ENCODE assay signal across 10 cellular contexts in genomic region chr17:55743103-55743679, GRCh38. TPM values are rescaled to one million over a fixed set of nuclear protein-coding genes. Genes with fewer than 3 reads are reported as not detected.
DNase-seq lines count a peak whose midpoint lies in the region; ATAC-seq and TF ChIP-seq lines count a peak whose summit lies in the region.
"Had no signal": no experiment of that assay in that cellular context is flagged by ENCODE, and none has a peak within 500 bp of the region (broad histone marks: within the 10 kb centered on the region; RNA-seq: fewer than 3 reads in every experiment).

No MANE protein-coding gene starts in this region.

- H3K79me2 ChIP-seq in PC-3 (ENCODE audit: low read length): no peaks in the 10 kb centered on the region

- CTCF ChIA-PET in PC-3 (lab: Charles Lee): no interaction called here

- H2AFZ ChIP-seq in PC-3 (ENCODE audit: low read length): peak overlapping the region; percentile 14; the same call in 1 of the 2 replicates

- 0 out of 2 replicates have a peak overlapping the region, but pooled peaks have one; percentile 1 for H3K27ac ChIP-seq in PC-3 (ENCODE audit: low read length)

- no peaks in the 10 kb centered on the region for H3K27me3 Mint-ChIP-seq in mesothelial cell of epicardium (ENCODE audit: low read depth)

- H3K36me3 Mint-ChIP-seq in mesothelial cell of epicardium: no peaks in the 10 kb centered on the region

- H3K9me3 ChIP-seq in PC-3 (ENCODE audit: low read length): no peaks in the 10 kb centered on the region

- H3K4me2 ChIP-seq in PC-3 (ENCODE audit: low read length): peak overlapping the region; percentile 50

- H3K27ac Mint-ChIP-seq in mesothelial cell of epicardium: peak overlapping the region; percentile 73

- H4K20me1 ChIP-seq in PC-3 (ENCODE audit: low read length): no peaks in the 10 kb centered on the region

- H3K9me2 ChIP-seq in PC-3 (replicated peaks; ENCODE audit: low read length): no peaks in the 10 kb centered on the region

- BruUV-seq in PC-3 (replicated peaks; lab: Mats Ljungman, UMichigan): no TSS peak

- no peak overlapping the region for H3K9ac ChIP-seq in PC-3 (ENCODE audit: low read length)

- H3K4me1 Mint-ChIP-seq in mesothelial cell of epicardium: peaks cover 12% of the 10 kb centered on the region

- H3K4me1 ChIP-seq in PC-3 (ENCODE audit: insufficient read depth, low read length): peaks cover 11% of the 10 kb centered on the region

- ATAC-seq in GM19023 (IDR thresholded peaks at IDR 0.05; ENCODE audit: unreplicated experiment) (peak; percentile 30), HG02970 (IDR thresholded peaks at IDR 0.05; ENCODE audit: low FRiP score, unreplicated experiment) (peak; percentile 31), PC-3 (peak; percentile 89)

- peak; percentile 97 for DNase-seq in PC-3
- no peak for DNase-seq in mesothelial cell of epicardium (ENCODE audit: low spot score in 2 of 2, unreplicated experiment in 2 of 2)
- no peak for DNase-seq in central memory CD4-positive, alpha-beta T cell
- DNase-seq in NCI-H2171 treated with DMSO at 0.1 percent for 48 hours (lab: John Stamatoyannopoulos, UW): no peak
- DNase-seq in stimulated activated CD4-positive, alpha-beta T cell treated with anti-CD3 and anti-CD28 coated beads, Interleukin-2, amount 100 ng/mL, for 24 hours: no peak
- no peak for DNase-seq in stimulated activated CD8-positive, alpha-beta memory T cell treated with anti-CD3 and anti-CD28 coated beads, Interleukin-4, amount 100 ng/mL, for 48 hours
- DNase-seq: stimulated activated naive CD4-positive, alpha-beta T cell had no signal

- no peaks in the 10 kb centered on the region for H3F3A ChIP-seq in PC-3 (ENCODE audit: low read length, unreplicated experiment)

- H3K36me3 ChIP-seq in PC-3 (ENCODE audit: low read depth, low read length): no peaks in the 10 kb centered on the region

- TF ChIP-seq CTCF in PC-3 (conservative IDR thresholded peaks at IDR 0.05; ENCODE audit: low read depth, low read length) (no peak), mesothelial cell of epicardium (IDR thresholded peaks at IDR 0.05; ENCODE audit: unreplicated experiment) (no peak)

- peaks cover 8% of the 10 kb centered on the region for H3K27me3 ChIP-seq in PC-3 (ENCODE audit: low read length)

- POLR2A ChIA-PET in PC-3 (lab: Charles Lee; ENCODE audit: unreplicated experiment): interaction anchor here (0.7 kb wide), 1 partner anchor 16 kb away, joined by 5 read pairs; no protein-coding TSS in a partner anchor

- peak overlapping the region; percentile 4; the same call in 1 of the 2 replicates for H3K4me3 ChIP-seq in PC-3 (ENCODE audit: low read length)

- H3K4me3 Mint-ChIP-seq in mesothelial cell of epicardium: no peak overlapping the region

- intact Hi-C loops in PC-3 (cut with micrococcal nuclease): loop anchor here (2.0 kb wide), 1 partner anchor 28 kb away; no protein-coding TSS in a partner anchor

- H3K9me3 Mint-ChIP-seq in mesothelial cell of epicardium: peaks cover 3% of the 10 kb centered on the region

RNA-seq across cellular contexts. Expression of gene PCTP, which starts 7.7 kb away (rescaled TPM):
- total RNA-seq in PC-3 (2014; rRNA removed): 15.4 and 17.6 TPM in 2 replicates
- total RNA-seq in mesothelial cell of epicardium: 13.3 to 15.8 TPM (median 13.3 TPM) in 3 replicates

RNA-seq across cellular contexts. Expression of gene TMEM100, which starts 20.5 kb away (rescaled TPM):
- total RNA-seq in PC-3 (2014; rRNA removed): not detected in 2 replicates
- 4.9 to 5.1 TPM (median 5.0 TPM) in 3 replicates for total RNA-seq in mesothelial cell of epicardium
- total RNA-seq: mononuclear cell had no signal

Comparison
In these comparisons a context has a peak if more than half of its experiments do, and no peak if none do; other contexts are left out.
1. ATAC-seq: peak in every context shown above with its lines; median percentile 89 in PC-3; 31 in HG02970; 30 in GM19023.